Comparison of ENCODE assay signal across 10 cellular contexts in genomic region chr6:168201383-168201782, GRCh38.
DNase-seq lines count a peak whose midpoint lies in the region; ATAC-seq and TF ChIP-seq lines count a peak whose summit lies in the region.
"Had no signal": no experiment of that assay in that cellular context is flagged by ENCODE, and none has a peak within 500 bp of the region (broad histone marks: within the 10 kb centered on the region; RNA-seq: fewer than 3 reads in every experiment).

No MANE protein-coding gene starts in this region.

- H3K9ac ChIP-seq in colonic mucosa (ENCODE audit: low read depth in 2 of 2, low read length in 2 of 2): no peak overlapping the region

- H3K4me3 ChIP-seq in colonic mucosa (no peak overlapping the region), mucosa of descending colon (no peak overlapping the region)

- H3K27ac ChIP-seq in colonic mucosa: no peak overlapping the region

- H3K4me1 ChIP-seq in colonic mucosa: no peaks in the 10 kb centered on the region
- no peaks in the 10 kb centered on the region for H3K4me1 ChIP-seq in mucosa of descending colon (ENCODE audit: low read depth)

- no peaks in the 10 kb centered on the region for H3K9me3 ChIP-seq in colonic mucosa
- no peaks in the 10 kb centered on the region for H3K9me3 ChIP-seq in mucosa of descending colon

- ATAC-seq in mucosa of descending colon (peak; percentile 63), HG02763 (IDR thresholded peaks at IDR 0.05; ENCODE audit: unreplicated experiment) (no peak), GM21390 (IDR thresholded peaks at IDR 0.05; ENCODE audit: unreplicated experiment) (no peak)

- no peaks in the 10 kb centered on the region for H3K27me3 ChIP-seq in colonic mucosa

- TF ChIP-seq CTCF in colonic mucosa (IDR thresholded peaks at IDR 0.05) (peak; percentile 35), mucosa of descending colon (IDR thresholded peaks at IDR 0.05) (peak; percentile 12), GM10266 (IDR thresholded peaks at IDR 0.05; ENCODE audit: control insufficient read depth, insufficient read depth, low read depth, missing control alignments) (no peak)

- DNase-seq in COR-L47 (lab: John Stamatoyannopoulos, UW) (peak; percentile 1), HuH-7 (ENCODE audit: low spot score) (peak; percentile 93), colonic mucosa (no peak), mucosa of descending colon (peak in 2 of 3 donors; percentile 47 to 59), GM10266 (ENCODE audit: extremely low spot score) (no peak)
- DNase-seq in activated naive CD4-positive, alpha-beta T cell treated with anti-CD3 and anti-CD28 coated beads, Interleukin-2, amount 50 U/mL, for 16 hours: no peak
- DNase-seq: activated CD4-positive, alpha-beta T cell treated with anti-CD3 and anti-CD28 coated beads, Interleukin-2, amount 50 U/mL, for 48 hours; amniotic stem cell had no signal

- intact Hi-C loops in colonic mucosa (cut with DNase I): loop anchor here (5.0 kb wide), 1 partner anchor 156 kb away; no protein-coding TSS in a partner anchor
- intact Hi-C loops in mucosa of descending colon (cut with DNase I, micrococcal nuclease): loop anchor here in 1 of 2 donors (10.0 kb wide), 1 partner anchor 153 kb away; no protein-coding TSS in a partner anchor

- H3K36me3 ChIP-seq in colonic mucosa: no peaks in the 10 kb centered on the region
- H3K36me3 ChIP-seq in mucosa of descending colon (ENCODE audit: low read depth): no peaks in the 10 kb centered on the region

Comparison
In these comparisons a context has a peak if more than half of its experiments do, and no peak if none do; other contexts are left out.
1. DNase-seq: peak in COR-L47 (single experiment), HuH-7 (single experiment) and mucosa of descending colon (2 of 3); none in colonic mucosa (single experiment), GM10266 (single experiment) and activated naive CD4-positive, alpha-beta T cell treated with anti-CD3 and anti-CD28 coated beads, Interleukin-2, amount 50 U/mL, for 16 hours (single experiment).